ENCODE assay signal across 17 cellular contexts in the genomic region with DNA sequence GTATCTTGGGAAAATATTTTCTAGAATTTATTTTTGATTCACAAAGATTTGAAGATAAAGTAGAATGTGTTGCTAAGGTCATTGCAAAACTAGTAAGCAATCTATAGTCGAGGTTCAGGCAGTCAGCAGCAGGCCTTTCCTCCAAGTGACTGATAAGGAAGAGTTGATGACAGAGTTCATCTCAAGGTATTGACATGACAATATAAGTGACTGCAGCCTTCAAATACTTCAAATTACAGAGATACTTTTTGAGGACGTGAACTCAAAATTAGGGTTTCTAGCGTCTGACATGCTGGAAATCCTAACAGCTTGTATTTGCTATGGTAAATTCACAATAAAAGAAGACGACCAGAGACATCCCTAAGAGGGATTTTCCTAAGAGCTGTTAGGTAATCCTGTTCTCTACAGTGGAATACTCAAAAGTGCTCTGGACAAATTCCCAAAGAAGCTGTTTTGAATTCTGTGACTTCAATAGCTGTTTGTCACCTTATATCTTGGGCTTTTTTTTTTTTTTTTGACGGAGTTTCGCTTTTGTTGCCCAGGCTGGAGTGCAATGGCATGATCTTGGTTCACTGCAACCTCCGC. TPM values are rescaled to one million over a fixed set of nuclear protein-coding genes. Genes with fewer than 3 reads are reported as not detected.
DNase-seq lines count a peak whose midpoint lies in the region; ATAC-seq, FAIRE-seq and TF ChIP-seq lines count a peak whose summit lies in the region.
"Had no signal": no experiment of that assay in that cellular context is flagged by ENCODE, and none has a peak within 500 bp of the region (broad histone marks: within the 10 kb centered on the region; RNA-seq: fewer than 3 reads in every experiment).

No MANE protein-coding gene starts in this region.

- H3K36me3 ChIP-seq in K562 (ENCODE audit: control insufficient read depth, insufficient read depth, low read length) (no peaks in the 10 kb centered on the region), psoas muscle (ENCODE audit: insufficient read depth in 1 of 2, low read depth in 1 of 2) (no peaks in the 10 kb centered on the region), GM23248 (ENCODE audit: low read depth) (no peaks in the 10 kb centered on the region)
- H3K36me3 ChIP-seq: BLaER1 treated with 17β-estradiol and CSF1 and Interleukin-3, amounts not matched to agents 10 nM and 100 nM had no signal

- ATAC-seq in K562 (no peak), left ventricle myocardium superior (peak; percentile 33), psoas muscle (peak in 1 of 4 donors; percentile 50)

- FAIRE-seq in K562 (lab: Jason Lieb, UNC), result no peak
- FAIRE-seq: A549, G401.6 had no signal

- no peak for TF ChIP-seq RAD21 in K562 (CRISPR knock-in tag; conservative IDR thresholded peaks at IDR 0.05 in 1 of 2, IDR thresholded peaks at IDR 0.05 in 1 of 2)

- TF ChIP-seq EP300 in K562 (IDR thresholded peaks at IDR 0.05; ENCODE audit: low read length), result no peak

- no peak overlapping the region for H3K4me3 ChIP-seq in K562
- no peak overlapping the region for H3K4me3 ChIP-seq in psoas muscle
- H3K4me3 ChIP-seq in GM23248, result no peak overlapping the region
- H3K4me3 ChIP-seq: A549; BLaER1 treated with 17β-estradiol and CSF1 and Interleukin-3, amounts not matched to agents 10 nM and 100 nM had no signal

- H3K9ac ChIP-seq in K562 (ENCODE audit: insufficient read depth in 1 of 2, low read depth in 2 of 2, low read length in 2 of 2) (no peak overlapping the region), GM23248 (no peak overlapping the region)
- H3K9ac ChIP-seq: BLaER1 treated with 17β-estradiol and CSF1 and Interleukin-3, amounts not matched to agents 10 nM and 100 nM had no signal

- H3K9me3 ChIP-seq in K562 (replicated peaks; ENCODE audit: control insufficient read depth, insufficient read depth, low read depth, low read length) (no peaks in the 10 kb centered on the region), psoas muscle (no peaks in the 10 kb centered on the region), GM23248 (ENCODE audit: low read depth) (no peaks in the 10 kb centered on the region)
- H3K9me3 ChIP-seq: A549; BLaER1 treated with 17β-estradiol and CSF1 and Interleukin-3, amounts not matched to agents 10 nM and 100 nM had no signal

- H3K4me2 ChIP-seq in K562 (ENCODE audit: insufficient read depth, low read length) (no peak overlapping the region), GM23248 (ENCODE audit: unreplicated experiment) (no peak overlapping the region)
- H3K4me2 ChIP-seq: A549; BLaER1 treated with 17β-estradiol and CSF1 and Interleukin-3, amounts not matched to agents 10 nM and 100 nM had no signal

- in situ Hi-C loops in K562 (cut with MboI), result no loop called here
- in situ Hi-C loops in GM23248 (cut with MboI), result no loop called here

- DNase-seq in EH (ENCODE audit: low read depth) (peak; percentile 24), K562 (ENCODE audit: extremely low read depth in 1 of 4, low spot score in 3 of 4) (no peak), left ventricle myocardium superior (no peak), psoas muscle (no peak), HuH-7 (ENCODE audit: low spot score) (no peak), GM23248 (no peak)
- no peak for DNase-seq in activated T-cell treated with anti-CD3 and anti-CD28 coated beads, Interleukin-2, amount 50 U/mL, for 1 hour
- DNase-seq: CD8-positive, alpha-beta memory T cell; DMS79 treated with DMSO at 0.1 percent for 48 hours; GOT3; Kasumi-1; MM.1S; NCI-H1092 treated with DMSO at 0.1 percent for 48 hours; NCI-H524 had no signal

- TF ChIP-seq POLR2A in K562 (conservative IDR thresholded peaks at IDR 0.05), result no peak

- no TSS peak for BruUV-seq in K562 (replicated peaks; lab: Mats Ljungman, UMichigan)

- no peaks in the 10 kb centered on the region for H3K9me2 ChIP-seq in GM23248 (ENCODE audit: insufficient read depth)

- H3K79me2 ChIP-seq in K562 (ENCODE audit: control insufficient read depth, insufficient read depth, low read length) (no peaks in the 10 kb centered on the region), GM23248 (ENCODE audit: insufficient read depth) (peaks cover 100% of the 10 kb centered on the region)

- 0% methylated on average over 4 of the region's 7 CpGs for WGBS in K562 (ENCODE audit: insufficient coverage, low coverage, missing lambda C conversion rate)
- 44 to 76% (median 49%) methylated on average over 7 of the region's 7 CpGs for WGBS in psoas muscle, 3 donors
- WGBS in GM23248 (ENCODE audit: low coverage in 1 of 2, low lambda C conversion rate in 2 of 2, missing lambda C conversion rate in 2 of 2), 2 experiments, result 90 to 94% methylated on average over 4 to 7 of the region's 7 CpGs

- CTCF ChIA-PET in K562 (lab: Yijun Ruan, JAX; ENCODE audit: low intra/inter-chr PET ratio), result no interaction called here

- no peak overlapping the region for H2AFZ ChIP-seq in K562 (ENCODE audit: low read depth, low read length)
- H2AFZ ChIP-seq in GM23248, result no peak overlapping the region

- H4K20me1 ChIP-seq in K562 (replicated peaks; ENCODE audit: control insufficient read depth, insufficient read depth, low read length) (no peaks in the 10 kb centered on the region; the same call in 1 of the 2 replicates), GM23248 (ENCODE audit: insufficient read depth) (0 out of 2 replicates have a peak, but pooled peaks cover 5% of the 10 kb centered on the region)

- H3K4me1 ChIP-seq in K562 (replicated peaks in 1 of 2; ENCODE audit: control insufficient read depth in 2 of 2, insufficient read depth in 2 of 2, low read length in 2 of 2) (no peaks in the 10 kb centered on the region; a peak in 1 of 5 replicates), psoas muscle (peaks cover 71% of the 10 kb centered on the region), GM23248 (ENCODE audit: insufficient read depth) (peaks cover 48% of the 10 kb centered on the region)

- H3K9me1 ChIP-seq in K562 (ENCODE audit: control insufficient read depth, insufficient read depth, low read length), result no peaks in the 10 kb centered on the region

- intact Hi-C loops in K562 (cut with micrococcal nuclease), result no loop called here
- intact Hi-C loops in left ventricle myocardium superior (cut with micrococcal nuclease), result no loop called here
- intact Hi-C loops in psoas muscle (cut with DNase I), result no loop called here

- peaks cover 3% of the 10 kb centered on the region in 2 experiments; a peak in 3 of 5 replicates for H3K27me3 ChIP-seq in K562 (ENCODE audit: control insufficient read depth in 2 of 2, insufficient read depth in 2 of 2, low read length in 2 of 2)
- no peaks in the 10 kb centered on the region for H3K27me3 ChIP-seq in psoas muscle (ENCODE audit: insufficient read depth in 3 of 3, low read length in 2 of 3)
- no peaks in the 10 kb centered on the region for H3K27me3 ChIP-seq in GM23248 (replicated peaks; ENCODE audit: insufficient read depth)
- H3K27me3 ChIP-seq: BLaER1 treated with 17β-estradiol and CSF1 and Interleukin-3, amounts not matched to agents 10 nM and 100 nM had no signal

- H3K27ac ChIP-seq in K562 (ENCODE audit: extremely low read depth, low read depth, low read length) (no peak overlapping the region), psoas muscle (peak overlapping the region; percentile 39), GM23248 (no peak overlapping the region)
- H3K27ac ChIP-seq: A549; BLaER1 treated with 17β-estradiol and CSF1 and Interleukin-3, amounts not matched to agents 10 nM and 100 nM had no signal

- H3F3A ChIP-seq in GM23248 (ENCODE audit: insufficient read depth), result peaks cover 32% of the 10 kb centered on the region

- TF ChIP-seq CTCF in K562 (IDR thresholded peaks at IDR 0.05 in 2 of 3, conservative IDR thresholded peaks at IDR 0.05 in 1 of 3; ENCODE audit: insufficient read depth in 2 of 3, low read depth in 1 of 3, low read length in 3 of 3) (no peak), psoas muscle (IDR thresholded peaks at IDR 0.05) (no peak)

- POLR2A ChIA-PET in K562 (lab: Yijun Ruan, JAX), result no interaction called here

RNA-seq across cellular contexts. Expression of a gene that starts 7.4 kb away (rescaled TPM):
- total RNA-seq in K562 (2011; cell fraction: chromatin; rRNA removed; ENCODE audit: low replicate concordance), result 0.28 and 0.90 TPM in 2 replicates
- total RNA-seq in K562 (2011; cell fraction: nucleolus; rRNA removed), result 0.33 and 0.66 TPM in 2 replicates
- 0.15 and 0.23 TPM in 2 replicates for total RNA-seq in K562 (2011; cell fraction: nucleoplasm; rRNA removed)
- 0.05 and 0.16 TPM in 2 replicates for total RNA-seq in K562 (2014; rRNA removed)
- 0.07 and 0.10 TPM in 2 replicates for total RNA-seq in K562 (2014; rRNA removed; fragmentation: Illumina TruSeq; extraction: Trizol)
- 0.04 TPM in 1 of 2 replicates, not detected in the other for total RNA-seq in K562 (2015; rRNA removed; fragmentation: Illumina TruSeq; extraction: Trizol)
- total RNA-seq in K562 (2021), result 0.16 and 0.22 TPM in 2 replicates
- polyA plus RNA-seq in K562 (2011; rRNA removed), result 0.14 and 0.24 TPM in 2 replicates
- 0.15 and 0.16 TPM in 2 replicates for polyA plus RNA-seq in K562 (2011; cell fraction: cytosol; rRNA removed)
- polyA plus RNA-seq in K562 (2011; cell fraction: nucleus; rRNA removed), result 0.11 and 0.28 TPM in 2 replicates
- 0.10 and 0.18 TPM in 2 replicates for polyA plus RNA-seq in K562 (2012)
- polyA plus RNA-seq in K562 (2014; fragmentation: Illumina TruSeq; extraction: Trizol), result 0.08 TPM in 1 of 2 replicates, not detected in the other
- polyA plus RNA-seq in K562 (2014; fragmentation: Nextera tagmentation; extraction: Ambion mirVana), result under 1 TPM in 1 of 2 experiments, not detected in 1; 0.03 TPM
- polyA plus RNA-seq in K562 (2014; rRNA removed), result 0.13 TPM in 1 of 2 replicates, not detected in the other
- polyA minus RNA-seq in K562 (2011; rRNA and poly(A)+ RNA removed), result 0.53 and 0.54 TPM in 2 replicates
- not detected in 2 replicates for polyA minus RNA-seq in K562 (2011; cell fraction: cytosol; rRNA and poly(A)+ RNA removed)
- polyA minus RNA-seq in K562 (2011; cell fraction: nucleus; rRNA and poly(A)+ RNA removed), result 0.40 and 0.89 TPM in 2 replicates
- 69.2 TPM for total RNA-seq in left ventricle myocardium superior
- 10 to 100 TPM; 34.0 to 43.5 (median 37.3) TPM for total RNA-seq in psoas muscle
- polyA plus RNA-seq in psoas muscle, result 10 to 100 TPM; 28.8 to 30.3 (median 28.8) TPM
- 21.0 and 24.8 TPM in 2 replicates for total RNA-seq in GM23248 (2014; rRNA removed; shearing (Covaris generic))
- 17.0 and 19.5 TPM in 2 replicates for polyA plus RNA-seq in GM23248 (2016; fragmentation: Nextera tagmentation; extraction: Ambion mirVana)

RNA-seq across cellular contexts. Expression of a gene that starts 55.4 kb away (rescaled TPM):
- total RNA-seq in K562 (2011; cell fraction: chromatin; rRNA removed; ENCODE audit: low replicate concordance), result 8.6 and 27.1 TPM in 2 replicates
- 5.0 and 5.5 TPM in 2 replicates for total RNA-seq in K562 (2011; cell fraction: nucleolus; rRNA removed)
- 8.9 and 9.2 TPM in 2 replicates for total RNA-seq in K562 (2011; cell fraction: nucleoplasm; rRNA removed)
- total RNA-seq in K562 (2014; rRNA removed) (7.2 and 7.9 TPM in 2 replicates), K562 (2014; rRNA removed; fragmentation: Illumina TruSeq; extraction: Trizol) (11.9 and 12.7 TPM in 2 replicates), K562 (2015; rRNA removed; fragmentation: Illumina TruSeq; extraction: Trizol) (11.5 and 12.0 TPM in 2 replicates), K562 (2021) (8.2 and 8.3 TPM in 2 replicates), left ventricle myocardium superior (5.1 TPM), psoas muscle (1 to 10 TPM; 3.0 to 5.8 (median 5.0) TPM)
- polyA plus RNA-seq in K562 (2011; rRNA removed) (12.1 and 15.6 TPM in 2 replicates), K562 (2014; fragmentation: Illumina TruSeq; extraction: Trizol) (6.0 and 7.1 TPM in 2 replicates), K562 (2014; fragmentation: Nextera tagmentation; extraction: Ambion mirVana) (1 to 10 TPM; 3.5 to 4.7 TPM), K562 (2014; rRNA removed) (5.5 and 8.3 TPM in 2 replicates), psoas muscle (1 to 10 TPM; 1.8 to 4.3 (median 2.9) TPM), GM23248 (2016; fragmentation: Nextera tagmentation; extraction: Ambion mirVana) (5.0 and 6.0 TPM in 2 replicates)
- polyA plus RNA-seq in K562 (2011; cell fraction: cytosol; rRNA removed), result 4.0 and 5.6 TPM in 2 replicates
- 7.9 and 13.1 TPM in 2 replicates for polyA plus RNA-seq in K562 (2011; cell fraction: nucleus; rRNA removed)
- 4.8 and 5.8 TPM in 2 replicates for polyA plus RNA-seq in K562 (2012)
- polyA minus RNA-seq in K562 (2011; rRNA and poly(A)+ RNA removed), result 22.1 and 26.3 TPM in 2 replicates
- polyA minus RNA-seq in K562 (2011; cell fraction: cytosol; rRNA and poly(A)+ RNA removed), result 7.5 and 8.8 TPM in 2 replicates
- 7.3 and 13.4 TPM in 2 replicates for polyA minus RNA-seq in K562 (2011; cell fraction: nucleus; rRNA and poly(A)+ RNA removed)
- total RNA-seq in GM23248 (2014; rRNA removed; shearing (Covaris generic)), result 6.4 and 8.6 TPM in 2 replicates

Comparison
In these comparisons a context has a peak if more than half of its experiments do, and no peak if none do; other contexts are left out.
1. RNA of a gene that starts 7.4 kb away (total RNA-seq): 69.2 TPM in left ventricle myocardium superior (single experiment), 34.0 to 43.5 TPM in psoas muscle and 21.0 to 24.8 TPM in GM23248; 0.04 to 0.90 TPM in K562; every median in the first group is over 10 times any median in the second.